Comparison of ENCODE assay signal across 34 cellular contexts in genomic region chr9:97721396-97721795, GRCh38.
"Had no signal": no experiment of that assay in that cellular context is flagged by ENCODE, and none has a peak within 500 bp of the region (broad histone marks: within the 10 kb centered on the region; RNA-seq: fewer than 3 reads in every experiment).

No MANE protein-coding gene starts in this region.

- H3K9me3 ChIP-seq: left lung, neutrophil, ovary, prostate gland, sigmoid colon, thyroid gland, upper lobe of right lung had no signal

- H3K4me2 ChIP-seq: smooth muscle cell had no signal

- H3K4me1 ChIP-seq: heart left ventricle, left lung, prostate gland, sigmoid colon, stomach, upper lobe of right lung had no signal

- H3K4me3 ChIP-seq: heart left ventricle, left lung, lung, ovary, prostate gland, sigmoid colon, smooth muscle cell, stomach, thyroid gland, upper lobe of right lung had no signal

- H3K27ac ChIP-seq: heart left ventricle, left lung, neutrophil, ovary, prostate gland, sigmoid colon, stomach, upper lobe of right lung had no signal

- H3K36me3 ChIP-seq: heart left ventricle, left lung, neutrophil, ovary, prostate gland, sigmoid colon, stomach, thyroid gland, upper lobe of right lung had no signal

- DNase-seq: activated CD4-positive, alpha-beta memory T cell treated with anti-CD3 and anti-CD28 coated beads, Interleukin-2, amount 10 ng/mL, durations not matched to agents 7 days and 5 days; activated CD4-positive, alpha-beta T cell treated with anti-CD3 and anti-CD28 coated beads for 1 hour; activated CD4-positive, alpha-beta T cell treated with anti-CD3 and anti-CD28 coated beads, Interleukin-2, amount 10 ng/mL, durations not matched to agents 7 days and 5 days; activated CD8-positive, alpha-beta memory T cell treated with anti-CD3 and anti-CD28 coated beads, Interleukin-2, amount 50 U/mL, for 48 hours; activated gamma-delta T cell; activated naive CD4-positive, alpha-beta T cell treated with anti-CD3 and anti-CD28 coated beads, Interleukin-2, amount 10 ng/mL, durations not matched to agents 7 days and 5 days; activated naive CD8-positive, alpha-beta T cell treated with anti-CD3 and anti-CD28 coated beads, Interleukin-2, amount 10 ng/mL, durations not matched to agents 7 days and 5 days; activated T-cell treated with anti-CD3 and anti-CD28 coated beads, Interleukin-2, amount 50 U/mL, for 24 hours; amniotic stem cell; central memory CD4-positive, alpha-beta T cell; endodermal cell; foreskin fibroblast; heart left ventricle; hypothalamus; immature natural killer cell; kidney; left lung; mesendoderm; naive B cell; nephron progenitor cell; ovary; retina; sigmoid colon; stimulated activated CD4-positive, alpha-beta T cell treated with anti-CD3 and anti-CD28 coated beads, Interleukin-2, amount 100 ng/mL, for 24 hours; stimulated activated naive B cell treated with anti-CD40 and anti-IgM and Interleukin-4, amounts not matched to agents 10 μg/mL and 1 μg/mL and 100 μg/mL, for 72 hours; stomach; T-helper 2 cell; upper lobe of right lung had no signal

- H3K27me3 ChIP-seq: ovary, sigmoid colon, stomach, thyroid gland, upper lobe of right lung had no signal

- ATAC-seq: esophagus mucosa; heart left ventricle; left lung; stimulated activated naive B cell treated with anti-CD40 and anti-IgM and Interleukin-4, amounts not matched to agents 10 μg/mL and 1 μg/mL and 100 μg/mL, for 72 hours; upper lobe of right lung had no signal
